Comparison of ENCODE assay signal across 8 cellular contexts in the genomic region with DNA sequence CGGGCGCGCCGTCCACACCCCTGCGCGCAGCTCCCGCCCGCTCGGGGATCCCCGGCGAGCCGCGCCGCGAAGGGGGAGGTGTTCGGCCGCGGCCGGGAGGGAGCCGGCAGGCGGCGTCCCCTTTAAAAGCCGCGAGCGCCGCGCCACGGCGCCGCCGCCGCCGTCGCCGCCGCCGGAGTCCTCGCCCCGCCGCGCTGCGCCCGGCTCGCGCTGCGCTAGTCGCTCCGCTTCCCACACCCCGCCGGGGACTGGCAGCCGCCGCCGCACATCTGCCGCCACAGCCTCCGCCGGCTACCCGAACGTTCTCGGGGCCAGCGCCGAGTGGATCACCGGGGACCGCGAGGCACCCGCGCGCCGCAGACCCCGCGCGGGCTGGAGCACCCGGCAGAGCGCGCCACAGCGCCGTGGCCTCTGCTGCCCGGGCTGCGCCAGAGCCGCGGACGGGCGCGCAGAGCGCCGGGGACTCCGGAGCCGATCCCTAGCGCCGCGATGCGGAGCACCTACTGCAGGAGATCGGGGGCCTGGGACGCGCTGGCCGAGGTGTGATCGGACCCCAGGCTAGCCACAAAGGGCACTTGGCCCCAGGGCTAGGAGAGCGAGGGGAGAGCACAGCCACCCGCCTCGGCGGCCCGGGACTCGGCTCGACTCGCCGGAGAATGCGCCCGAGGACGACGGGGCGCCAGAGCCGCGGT. TPM values are rescaled to one million over a fixed set of nuclear protein-coding genes. Genes with fewer than 3 reads are reported as not detected.
A peak's percentile ranks its signal among the peaks of the same experiment; 100 is the strongest.
DNase-seq lines count a peak whose midpoint lies in the region; ATAC-seq, FAIRE-seq and TF ChIP-seq lines count a peak whose summit lies in the region.

A gene (plus strand): TSS at position 151 of the 692 bp plus-strand sequence. CDS start 2,441 bp downstream, outside the sequence.

- POLR2A ChIA-PET in AG04450 (lab: Yijun Ruan, JAX), result interaction anchor here (0.5 to 1.1 kb wide), 2 partner anchors 59 to 1015 kb away, joined by 3 read pairs; no protein-coding TSS in a partner anchor

- no peak for TF ChIP-seq POLR2A in sigmoid colon (IDR thresholded peaks at IDR 0.05)

- FAIRE-seq in bronchial epithelial cell (lab: Jason Lieb, UNC), result no peak

- ATAC-seq in GM18511 (IDR thresholded peaks at IDR 0.05; ENCODE audit: unreplicated experiment), result peak; percentile 60
- peak; percentile 55 for ATAC-seq in HG03066 (IDR thresholded peaks at IDR 0.05; ENCODE audit: low read depth, unreplicated experiment)
- ATAC-seq in HG03039 (IDR thresholded peaks at IDR 0.05; ENCODE audit: unreplicated experiment), result no peak

- H3K9me3 ChIP-seq in AG04450 (ENCODE audit: control insufficient read depth, insufficient read depth, low read length) (no peaks in the 10 kb centered on the region; the same call in 1 of the 2 replicates), sigmoid colon (no peaks in the 10 kb centered on the region)

- intact Hi-C loops in sigmoid colon (cut with DNase I), result loop anchor here (5.0 to 10.0 kb wide), 4 partner anchors 133 to 1157 kb away; no protein-coding TSS in a partner anchor

- peaks cover 0 to 24% (median 21%) of the 10 kb centered on the region in 4 donors for H3K4me1 ChIP-seq in sigmoid colon

- WGBS in sigmoid colon, 2 donors, result 0% methylated on average over 112 of the region's 112 CpGs

- no peak within 1 kb of the TSS for H3K27ac ChIP-seq in AG04450 (ENCODE audit: low read depth, low read length)
- H3K27ac ChIP-seq in sigmoid colon, result peak within 1 kb of the TSS; percentile 29 to 68 (median 61)

- TF ChIP-seq CTCF in AG04450 (IDR thresholded peaks at IDR 0.05; ENCODE audit: low read depth, low read length) (no peak), bronchial epithelial cell (IDR thresholded peaks at IDR 0.05; ENCODE audit: insufficient read depth, low read length, severe bottlenecking) (no peak), sigmoid colon (IDR thresholded peaks at IDR 0.05) (no peak)

- H3K4me3 ChIP-seq in AG04450 (ENCODE audit: low read depth, low read length) (peak within 1 kb of the TSS; percentile 64), bronchial epithelial cell (ENCODE audit: low read depth, low read length) (peak within 1 kb of the TSS; percentile 93), sigmoid colon (peak within 1 kb of the TSS; percentile 36 to 70 (median 64))

- H3K36me3 ChIP-seq in bronchial epithelial cell (ENCODE audit: control insufficient read depth, insufficient read depth, low read length) (no peaks in the 10 kb centered on the region), sigmoid colon (no peaks in the 10 kb centered on the region)

- peaks cover 22% of the 10 kb centered on the region for H3K27me3 ChIP-seq in AG04450 (ENCODE audit: control insufficient read depth, insufficient read depth, low read length)
- H3K27me3 ChIP-seq in bronchial epithelial cell (ENCODE audit: control insufficient read depth, insufficient read depth, low read length), result no peaks in the 10 kb centered on the region
- H3K27me3 ChIP-seq in sigmoid colon, result peaks cover 0 to 35% (median 13%) of the 10 kb centered on the region in 3 donors

- CTCF ChIA-PET in AG04450 (lab: Charles Lee), result interaction anchor here (0.6 to 2.3 kb wide), 3 partner anchors 10 to 664 kb away, joined by 3 to 13 read pairs (median 5); no protein-coding TSS in a partner anchor

- no peak for TF ChIP-seq EP300 in sigmoid colon (IDR thresholded peaks at IDR 0.05)

- DNase-seq in AG04450 (ENCODE audit: low read depth, low spot score) (no peak), NOMO-1 (lab: John Stamatoyannopoulos, UW; ENCODE audit: unreplicated experiment in 2 of 2) (peak; percentile 55 to 64), bronchial epithelial cell (ENCODE audit: low read depth) (no peak), iris pigment epithelial cell (ENCODE audit: low read depth) (peak; percentile 70), sigmoid colon (peak; percentile 62)

RNA-seq across cellular contexts. Expression of the gene that starts here (rescaled TPM):
- 1.6 and 1.8 TPM in 2 replicates for polyA plus RNA-seq in AG04450 (2011; rRNA removed)
- 1.4 and 1.7 TPM in 2 replicates for polyA minus RNA-seq in AG04450 (2011; rRNA and poly(A)+ RNA removed)
- total RNA-seq in bronchial epithelial cell, result 6.1 and 9.0 TPM in 2 replicates
- total RNA-seq in sigmoid colon, result 1 to 10 TPM; 2.6 to 3.2 (median 2.8) TPM
- 10 to 100 TPM; 13.2 to 15.0 (median 13.7) TPM for polyA plus RNA-seq in sigmoid colon

Comparison
In these comparisons a context has a peak if more than half of its experiments do, and no peak if none do; other contexts are left out.
1. DNase-seq: peak in NOMO-1 (2 of 2), iris pigment epithelial cell (single experiment) and sigmoid colon (single experiment); none in AG04450 (single experiment) and bronchial epithelial cell (single experiment).
2. Peak in every context shown above with its lines, with median percentiles within 50 percentile points of each other: H3K4me3 ChIP-seq.